1 cellular context compared by ENCODE assay signal in the genomic region with DNA sequence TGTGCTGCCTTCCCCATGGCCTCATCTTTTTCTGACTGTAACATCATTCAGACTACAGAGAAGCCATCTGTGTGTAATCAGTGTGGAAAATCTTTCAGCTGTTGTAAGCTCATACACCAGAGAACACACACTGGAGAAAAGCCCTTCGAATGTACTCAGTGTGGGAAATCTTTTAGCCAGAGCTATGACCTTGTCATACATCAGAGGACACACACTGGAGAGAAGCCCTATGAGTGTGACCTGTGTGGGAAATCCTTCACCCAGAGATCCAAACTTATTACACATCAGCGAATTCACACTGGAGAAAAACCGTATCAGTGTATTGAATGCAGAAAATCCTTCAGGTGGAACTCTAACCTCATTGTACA.
TF ChIP-seq lines count a peak whose summit lies in the region.

No MANE protein-coding gene starts in this region.

TF ChIP-seq in GM23338, 12 proteins besides CTCF, POLR2A, EP300 and RAD21:
- TF ChIP-seq, protein P1, sequence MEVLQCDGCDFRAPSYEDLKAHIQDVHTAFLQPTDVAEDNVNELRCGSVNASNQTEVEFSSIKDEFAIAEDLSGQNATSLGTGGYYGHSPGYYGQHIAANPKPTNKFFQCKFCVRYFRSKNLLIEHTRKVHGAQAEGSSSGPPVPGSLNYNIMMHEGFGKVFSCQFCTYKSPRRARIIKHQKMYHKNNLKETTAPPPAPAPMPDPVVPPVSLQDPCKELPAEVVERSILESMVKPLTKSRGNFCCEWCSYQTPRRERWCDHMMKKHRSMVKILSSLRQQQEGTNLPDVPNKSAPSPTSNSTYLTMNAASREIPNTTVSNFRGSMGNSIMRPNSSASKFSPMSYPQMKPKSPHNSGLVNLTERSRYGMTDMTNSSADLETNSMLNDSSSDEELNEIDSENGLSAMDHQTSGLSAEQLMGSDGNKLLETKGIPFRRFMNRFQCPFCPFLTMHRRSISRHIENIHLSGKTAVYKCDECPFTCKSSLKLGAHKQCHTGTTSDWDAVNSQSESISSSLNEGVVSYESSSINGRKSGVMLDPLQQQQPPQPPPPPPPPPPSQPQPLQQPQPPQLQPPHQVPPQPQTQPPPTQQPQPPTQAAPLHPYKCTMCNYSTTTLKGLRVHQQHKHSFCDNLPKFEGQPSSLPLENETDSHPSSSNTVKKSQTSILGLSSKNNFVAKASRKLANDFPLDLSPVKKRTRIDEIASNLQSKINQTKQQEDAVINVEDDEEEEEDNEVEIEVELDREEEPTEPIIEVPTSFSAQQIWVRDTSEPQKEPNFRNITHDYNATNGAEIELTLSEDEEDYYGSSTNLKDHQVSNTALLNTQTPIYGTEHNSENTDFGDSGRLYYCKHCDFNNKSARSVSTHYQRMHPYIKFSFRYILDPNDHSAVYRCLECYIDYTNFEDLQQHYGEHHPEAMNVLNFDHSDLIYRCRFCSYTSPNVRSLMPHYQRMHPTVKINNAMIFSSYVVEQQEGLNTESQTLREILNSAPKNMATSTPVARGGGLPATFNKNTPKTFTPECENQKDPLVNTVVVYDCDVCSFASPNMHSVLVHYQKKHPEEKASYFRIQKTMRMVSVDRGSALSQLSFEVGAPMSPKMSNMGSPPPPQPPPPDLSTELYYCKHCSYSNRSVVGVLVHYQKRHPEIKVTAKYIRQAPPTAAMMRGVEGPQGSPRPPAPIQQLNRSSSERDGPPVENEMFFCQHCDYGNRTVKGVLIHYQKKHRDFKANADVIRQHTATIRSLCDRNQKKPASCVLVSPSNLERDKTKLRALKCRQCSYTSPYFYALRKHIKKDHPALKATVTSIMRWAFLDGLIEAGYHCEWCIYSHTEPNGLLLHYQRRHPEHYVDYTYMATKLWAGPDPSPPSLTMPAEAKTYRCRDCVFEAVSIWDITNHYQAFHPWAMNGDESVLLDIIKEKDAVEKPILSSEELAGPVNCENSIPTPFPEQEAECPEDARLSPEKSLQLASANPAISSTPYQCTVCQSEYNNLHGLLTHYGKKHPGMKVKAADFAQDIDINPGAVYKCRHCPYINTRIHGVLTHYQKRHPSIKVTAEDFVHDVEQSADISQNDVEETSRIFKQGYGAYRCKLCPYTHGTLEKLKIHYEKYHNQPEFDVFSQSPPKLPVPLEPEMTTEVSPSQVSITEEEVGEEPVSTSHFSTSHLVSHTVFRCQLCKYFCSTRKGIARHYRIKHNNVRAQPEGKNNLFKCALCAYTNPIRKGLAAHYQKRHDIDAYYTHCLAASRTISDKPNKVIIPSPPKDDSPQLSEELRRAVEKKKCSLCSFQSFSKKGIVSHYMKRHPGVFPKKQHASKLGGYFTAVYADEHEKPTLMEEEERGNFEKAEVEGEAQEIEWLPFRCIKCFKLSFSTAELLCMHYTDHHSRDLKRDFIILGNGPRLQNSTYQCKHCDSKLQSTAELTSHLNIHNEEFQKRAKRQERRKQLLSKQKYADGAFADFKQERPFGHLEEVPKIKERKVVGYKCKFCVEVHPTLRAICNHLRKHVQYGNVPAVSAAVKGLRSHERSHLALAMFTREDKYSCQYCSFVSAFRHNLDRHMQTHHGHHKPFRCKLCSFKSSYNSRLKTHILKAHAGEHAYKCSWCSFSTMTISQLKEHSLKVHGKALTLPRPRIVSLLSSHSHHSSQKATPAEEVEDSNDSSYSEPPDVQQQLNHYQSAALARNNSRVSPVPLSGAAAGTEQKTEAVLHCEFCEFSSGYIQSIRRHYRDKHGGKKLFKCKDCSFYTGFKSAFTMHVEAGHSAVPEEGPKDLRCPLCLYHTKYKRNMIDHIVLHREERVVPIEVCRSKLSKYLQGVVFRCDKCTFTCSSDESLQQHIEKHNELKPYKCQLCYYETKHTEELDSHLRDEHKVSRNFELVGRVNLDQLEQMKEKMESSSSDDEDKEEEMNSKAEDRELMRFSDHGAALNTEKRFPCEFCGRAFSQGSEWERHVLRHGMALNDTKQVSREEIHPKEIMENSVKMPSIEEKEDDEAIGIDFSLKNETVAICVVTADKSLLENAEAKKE (CRISPR knock-in tag; IDR thresholded peaks at IDR 0.05), result no peak
- TF ChIP-seq NANOG (IDR thresholded peaks at IDR 0.05; ENCODE audit: borderline replicate concordance) (no peak), POLR2AphosphoS5 (IDR thresholded peaks at IDR 0.05; ENCODE audit: low read depth) (no peak), EZH2phosphoT487 (IDR thresholded peaks at IDR 0.05; ENCODE audit: unreplicated experiment) (no peak)
